In the genomic region with DNA sequence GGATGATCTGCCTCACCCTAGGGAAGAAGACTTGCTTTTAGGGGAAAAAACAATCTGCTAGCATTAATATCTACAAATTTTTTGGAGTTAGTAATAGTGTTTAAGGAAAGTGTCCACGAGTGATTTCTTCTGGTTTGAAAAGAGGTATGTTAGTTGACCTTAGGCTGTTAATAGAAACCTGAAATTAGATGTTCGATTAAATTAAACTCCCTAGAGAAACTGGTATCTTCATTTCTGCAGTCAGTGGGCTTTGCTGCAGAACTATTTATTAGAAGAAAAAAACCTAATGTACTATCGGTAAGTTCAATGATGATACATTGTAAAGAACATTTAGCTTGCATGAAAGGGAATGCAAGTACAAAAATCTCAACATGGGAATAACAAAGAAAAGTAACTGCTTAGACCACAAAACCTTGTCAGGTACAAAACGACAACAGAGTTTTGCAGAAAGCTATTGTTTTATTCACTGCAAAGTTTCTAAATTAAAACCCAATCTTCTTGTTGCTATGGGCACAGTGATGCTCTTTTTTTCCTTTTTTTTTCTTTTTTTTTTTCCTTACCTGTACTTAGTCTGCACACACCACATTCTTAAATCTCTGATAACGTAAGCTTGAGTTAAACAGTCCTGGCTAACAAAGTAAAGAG, we compare ENCODE assay signal across 9 cellular contexts. TPM values are rescaled to one million over a fixed set of nuclear protein-coding genes. Genes with fewer than 3 reads are reported as not detected.
DNase-seq lines count a peak whose midpoint lies in the region; ATAC-seq, FAIRE-seq and TF ChIP-seq lines count a peak whose summit lies in the region.
"Had no signal": no experiment of that assay in that cellular context is flagged by ENCODE, and none has a peak within 500 bp of the region (broad histone marks: within the 10 kb centered on the region; RNA-seq: fewer than 3 reads in every experiment).

No MANE protein-coding gene starts in this region.

- H3K27me3 ChIP-seq in colonic mucosa = no peaks in the 10 kb centered on the region
- H3K27me3 ChIP-seq in naive thymus-derived CD4-positive, alpha-beta T cell (ENCODE audit: control insufficient read depth in 2 of 2, insufficient read depth in 2 of 2, low read length in 2 of 2) = no peaks in the 10 kb centered on the region

- no peaks in the 10 kb centered on the region for H3K9me3 Mint-ChIP-seq in IgD-negative memory B cell
- H3K9me3 Mint-ChIP-seq in naive thymus-derived CD4-positive, alpha-beta T cell = peaks cover 0 to 4% (median 0%) of the 10 kb centered on the region in 11 donors

- no peaks in the 10 kb centered on the region for H3K36me3 ChIP-seq in colonic mucosa
- peaks cover 0 to 4% (median 0%) of the 10 kb centered on the region in 3 experiments for H3K36me3 ChIP-seq in naive thymus-derived CD4-positive, alpha-beta T cell (ENCODE audit: control insufficient read depth in 2 of 3, insufficient read depth in 3 of 3, low read length in 3 of 3)

- no peaks in the 10 kb centered on the region for H3K36me3 Mint-ChIP-seq in IgD-negative memory B cell
- peaks cover 4 to 15% (median 6%) of the 10 kb centered on the region in 5 donors for H3K36me3 Mint-ChIP-seq in naive thymus-derived CD4-positive, alpha-beta T cell

- no peaks in the 10 kb centered on the region for H3K27me3 Mint-ChIP-seq in IgD-negative memory B cell
- H3K27me3 Mint-ChIP-seq in naive thymus-derived CD4-positive, alpha-beta T cell = peaks cover 0 to 50% (median 0%) of the 10 kb centered on the region in 5 donors

- H3K9me3 ChIP-seq in A549 = no peaks in the 10 kb centered on the region
- no peaks in the 10 kb centered on the region for H3K9me3 ChIP-seq in colonic mucosa
- no peaks in the 10 kb centered on the region for H3K9me3 ChIP-seq in naive thymus-derived CD4-positive, alpha-beta T cell (ENCODE audit: control insufficient read depth in 2 of 3, low read length in 3 of 3)

- H3K27ac ChIP-seq in A549 (peak overlapping the region; percentile 99), colonic mucosa (peak overlapping the region; percentile 98)
- peak overlapping the region; percentile 98 for H3K27ac ChIP-seq in naive thymus-derived CD4-positive, alpha-beta T cell (ENCODE audit: low read depth, low read length)

- TF ChIP-seq POLR2A in A549 (IDR thresholded peaks at IDR 0.05; ENCODE audit: low read length) = no peak

- H3K4me2 ChIP-seq in A549 = peak overlapping the region; percentile 99

- POLR2A ChIA-PET in A549 (lab: Yijun Ruan, JAX) = interaction anchor here (0.6 to 1.8 kb wide), 3 partner anchors 10 to 347 kb away, joined by 3 to 21 read pairs (median 6); no protein-coding TSS in a partner anchor
- POLR2A ChIA-PET in naive thymus-derived CD4-positive, alpha-beta T cell (lab: Charles Lee) = interaction anchor here (0.6 to 5.2 kb wide), 22 partner anchors 8 to 355 kb away, joined by 3 to 83 read pairs (median 5); no protein-coding TSS in a partner anchor

- H3K4me1 Mint-ChIP-seq in IgD-negative memory B cell = peaks cover 43 to 61% (median 58%) of the 10 kb centered on the region in 3 donors
- peaks cover 39 to 65% (median 55%) of the 10 kb centered on the region in 7 donors for H3K4me1 Mint-ChIP-seq in naive thymus-derived CD4-positive, alpha-beta T cell

- no peak for FAIRE-seq in A549 (lab: Jason Lieb, UNC)

- ATAC-seq in A549 = no peak
- ATAC-seq in naive thymus-derived CD4-positive, alpha-beta T cell = no peak
- ATAC-seq: esophagus mucosa had no signal

- intact Hi-C loops in colonic mucosa (cut with DNase I) = loop anchor here (2.0 kb wide), 1 partner anchor 347 kb away; no protein-coding TSS in a partner anchor
- intact Hi-C loops in naive thymus-derived CD4-positive, alpha-beta T cell (cut with micrococcal nuclease) = loop anchor here (1.0 to 10.0 kb wide), 10 partner anchors 9 to 1639 kb away; partner anchors contain the start of genes RELL1 (in 1 of the 2) and RHOH (in 1 of the 2)

- H3K27ac Mint-ChIP-seq in IgD-negative memory B cell = peak overlapping the region; percentile 87 to 96 (median 95)
- peak overlapping the region; percentile 76 to 100 (median 94) for H3K27ac Mint-ChIP-seq in naive thymus-derived CD4-positive, alpha-beta T cell

- WGBS in A549 (ENCODE audit: missing lambda C conversion rate) = 5% methylated on average over 5 of the region's 5 CpGs

- no peak for TF ChIP-seq EP300 in A549 (IDR thresholded peaks at IDR 0.05)

- peak overlapping the region; percentile 89 to 99 (median 96) for H3K4me3 Mint-ChIP-seq in IgD-negative memory B cell
- H3K4me3 Mint-ChIP-seq in naive thymus-derived CD4-positive, alpha-beta T cell = peak overlapping the region; percentile 85 to 100 (median 99)

- H3K9ac ChIP-seq in colonic mucosa (ENCODE audit: low read depth in 2 of 2, low read length in 2 of 2) = peak overlapping the region; percentile 95 to 98

- H3K4me3 ChIP-seq in A549 = peak overlapping the region; percentile 98
- peak overlapping the region; percentile 80 for H3K4me3 ChIP-seq in colonic mucosa
- H3K4me3 ChIP-seq in naive thymus-derived CD4-positive, alpha-beta T cell (ENCODE audit: low read length) = peak overlapping the region; percentile 64

- TF ChIP-seq CTCF in A549 (IDR thresholded peaks at IDR 0.05) (no peak), colonic mucosa (IDR thresholded peaks at IDR 0.05) (no peak)

- CTCF ChIA-PET in A549 (lab: Yijun Ruan, JAX) = interaction anchor here (0.9 to 4.1 kb wide), 3 partner anchors 10 to 487 kb away, joined by 3 to 17 read pairs (median 5); no protein-coding TSS in a partner anchor
- CTCF ChIA-PET in naive thymus-derived CD4-positive, alpha-beta T cell (lab: Charles Lee) = interaction anchor here (0.6 to 2.9 kb wide), 14 partner anchors 9 to 613 kb away, joined by 3 to 13 read pairs (median 4); no protein-coding TSS in a partner anchor

- no peak for TF ChIP-seq RAD21 in A549 (conservative IDR thresholded peaks at IDR 0.05 in 1 of 2, IDR thresholded peaks at IDR 0.05 in 1 of 2)

- peaks cover 42% of the 10 kb centered on the region for H3K4me1 ChIP-seq in A549
- peaks cover 15% of the 10 kb centered on the region for H3K4me1 ChIP-seq in colonic mucosa
- peaks cover 49 to 52% of the 10 kb centered on the region in 2 donors for H3K4me1 ChIP-seq in naive thymus-derived CD4-positive, alpha-beta T cell (ENCODE audit: control insufficient read depth in 2 of 2, insufficient read depth in 2 of 2, low read length in 2 of 2)

- DNase-seq in A549 (ENCODE audit: low read depth in 1 of 2, low spot score in 1 of 2) = no peak
- no peak for DNase-seq in colonic mucosa
- DNase-seq in naive thymus-derived CD4-positive, alpha-beta T cell = peak in 4 of 9 donors; percentile 53 to 59 (median 57)
- DNase-seq in HPDE6-E6E7 (ENCODE audit: extremely low spot score) = no peak
- no peak for DNase-seq in T-helper 9 cell
- DNase-seq in iPS-NIHi11 (ENCODE audit: low spot score) = no peak
- no peak for DNase-seq in HCEC 1CT

TF ChIP-seq in A549, 52 proteins besides CTCF, POLR2A, EP300 and RAD21:
- TF ChIP-seq TP53 (CRISPR knock-in tag; IDR thresholded peaks at IDR 0.05) = no peak
- 0 out of 2 replicates have a peak, but pooled peaks have one; percentile 5 for TF ChIP-seq REST (IDR thresholded peaks at IDR 0.05)

RNA-seq across cellular contexts. Expression of gene KLF3, which starts 2.0 kb away (rescaled TPM):
- polyA plus RNA-seq in A549 (2011; rRNA removed) (26.9 and 29.6 TPM in 2 replicates), A549 (2017; fragmentation: RNase III; extraction: RNeasy Plus Mini Kit Qiagen cat#74134 plus additional on column Dnase treatment) (10.5 to 11.6 TPM (median 11.2 TPM) in 3 replicates), IgD-negative memory B cell (25.1 TPM)
- polyA plus RNA-seq in A549 (2012; cell fraction: cytosol; rRNA removed) = 6.3 and 7.6 TPM in 2 replicates
- polyA plus RNA-seq in A549 (2012; cell fraction: nucleus; rRNA removed) = 7.1 and 8.2 TPM in 2 replicates
- 45.3 and 45.8 TPM in 2 replicates for polyA minus RNA-seq in A549 (2011; rRNA and poly(A)+ RNA removed)
- 100 to 1,000 TPM in 1 of 2 donors, 10 to 100 TPM in 1; 87.1 to 116 TPM for total RNA-seq in colonic mucosa
- 100 to 1,000 TPM in 4 of 5 experiments, 10 to 100 TPM in 1; 21.0 to 142 (median 132) TPM for total RNA-seq in naive thymus-derived CD4-positive, alpha-beta T cell
- 10 to 100 TPM; 68.7 to 84.7 TPM for polyA plus RNA-seq in naive thymus-derived CD4-positive, alpha-beta T cell
